21 cellular contexts compared by ENCODE assay signal in the genomic region with DNA sequence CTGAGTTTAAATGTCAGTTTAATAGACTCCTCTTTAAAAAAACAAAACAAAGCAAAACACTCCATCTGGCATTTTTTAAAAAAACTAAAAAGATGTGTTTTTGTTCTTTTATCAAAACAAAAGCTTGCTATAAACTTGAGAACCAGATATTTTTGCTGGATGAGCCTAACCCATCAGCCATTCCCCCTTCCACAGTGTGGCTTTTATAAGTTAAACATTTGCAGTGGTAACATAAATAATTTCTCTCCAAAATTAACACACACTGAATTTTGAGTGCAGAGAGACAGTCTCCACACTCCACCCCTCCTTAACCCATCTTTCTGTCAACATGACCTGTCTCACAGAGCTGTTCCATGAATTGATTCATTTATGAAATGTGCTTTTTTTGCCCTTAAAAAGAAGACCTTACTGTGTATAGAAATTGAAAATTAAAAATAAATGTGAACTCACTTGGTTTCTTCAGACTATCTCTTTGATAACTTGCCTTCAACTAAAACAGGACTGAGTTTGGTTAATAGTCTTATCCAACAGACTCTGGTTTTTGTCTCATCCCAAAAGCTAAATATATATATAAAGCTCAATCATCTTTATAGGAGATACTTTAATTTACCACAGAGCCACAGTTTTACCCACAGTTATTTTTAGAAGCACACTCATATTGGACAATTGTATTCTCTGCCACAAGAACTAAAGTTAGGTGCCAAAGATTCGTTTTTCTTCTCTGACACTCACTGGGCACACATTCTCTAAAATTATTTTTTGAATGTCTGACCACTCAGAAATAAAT.
DNase-seq lines count a peak whose midpoint lies in the region; ATAC-seq and TF ChIP-seq lines count a peak whose summit lies in the region.
"Had no signal": no experiment of that assay in that cellular context is flagged by ENCODE, and none has a peak within 500 bp of the region (broad histone marks: within the 10 kb centered on the region; RNA-seq: fewer than 3 reads in every experiment).

No MANE protein-coding gene starts in this region.

- no peak for ATAC-seq in SK-N-SH treated with all-trans-retinoic acid at 6 μM for 48 hours
- no peak for ATAC-seq in GM21576 (IDR thresholded peaks at IDR 0.05; ENCODE audit: unreplicated experiment)
- ATAC-seq in HG03460 (IDR thresholded peaks at IDR 0.05; ENCODE audit: unreplicated experiment), result no peak
- ATAC-seq: A549; activated naive CD4-positive, alpha-beta T cell treated with anti-CD3 and anti-CD28 coated beads, Interleukin-2, amount 50 U/mL, for 72 hours; esophagus mucosa; natural killer cell treated with Interleukin-12 subunit alpha and Interleukin-12 subunit beta and Interleukin-15 and Interleukin-18, amount 100 ng/mL, for 72 hours had no signal

- no peaks in the 10 kb centered on the region for H3K36me3 ChIP-seq in rectal smooth muscle tissue (ENCODE audit: control insufficient read depth, insufficient read depth, low read length)
- H3K36me3 ChIP-seq: BE2C, MG63, WERI-Rb-1 had no signal

- no peak for TF ChIP-seq CTCF in fibroblast of villous mesenchyme (IDR thresholded peaks at IDR 0.05; ENCODE audit: insufficient read depth, low read depth, low read length)

- peak; percentile 45 for DNase-seq in NCI-H2171 treated with DMSO at 0.1 percent for 48 hours (lab: John Stamatoyannopoulos, UW)
- DNase-seq in NCI-H2171 (lab: John Stamatoyannopoulos, UW), result no peak
- DNase-seq in fibroblast of villous mesenchyme (ENCODE audit: low read depth), result peak; percentile 46
- DNase-seq in COLO668 (lab: John Stamatoyannopoulos, UW; ENCODE audit: unreplicated experiment), result no peak
- DNase-seq: aorta; BE2C; effector CD4-positive, alpha-beta T cell; GF-D8; MG63; NCI-H187; posterior cingulate gyrus; substantia nigra had no signal

- H3K9ac ChIP-seq in rectal smooth muscle tissue (ENCODE audit: low read length), result no peak overlapping the region

- H3K4me3 ChIP-seq in fibroblast of villous mesenchyme (ENCODE audit: low read depth, low read length) (no peak overlapping the region), rectal smooth muscle tissue (ENCODE audit: low read length) (no peak overlapping the region)
- H3K4me3 ChIP-seq: A549, MG63 had no signal

- H3K27me3 ChIP-seq in rectal smooth muscle tissue (ENCODE audit: control insufficient read depth, insufficient read depth, low read length), result no peaks in the 10 kb centered on the region
- H3K27me3 ChIP-seq: BE2C, MG63 had no signal

- H3K4me1 ChIP-seq in rectal smooth muscle tissue (ENCODE audit: control insufficient read depth, insufficient read depth, low read length), result peaks cover 15% of the 10 kb centered on the region
- H3K4me1 ChIP-seq: A549, BE2C had no signal

- H3K27ac ChIP-seq in rectal smooth muscle tissue (ENCODE audit: low read depth, low read length), result peak overlapping the region; percentile 33
- H3K27ac ChIP-seq: A549, WERI-Rb-1 had no signal

TF ChIP-seq in SK-N-SH treated with all-trans-retinoic acid at 6 μM for 48 hours, 23 proteins besides CTCF, POLR2A, EP300 and RAD21:
- TF ChIP-seq ISL1 (CRISPR knock-in tag; IDR thresholded peaks at IDR 0.05) (peak; percentile 20; the same call in 1 of the 2 replicates), CSDC2 (CRISPR knock-in tag; IDR thresholded peaks at IDR 0.05) (no peak)

Comparison
In these comparisons a context has a peak if more than half of its experiments do, and no peak if none do; other contexts are left out.
1. DNase-seq: peak in NCI-H2171 treated with DMSO at 0.1 percent for 48 hours (single experiment) and fibroblast of villous mesenchyme (single experiment); none in NCI-H2171 (single experiment) and COLO668 (single experiment).